Comparison of ENCODE assay signal across 32 cellular contexts in the genomic region with DNA sequence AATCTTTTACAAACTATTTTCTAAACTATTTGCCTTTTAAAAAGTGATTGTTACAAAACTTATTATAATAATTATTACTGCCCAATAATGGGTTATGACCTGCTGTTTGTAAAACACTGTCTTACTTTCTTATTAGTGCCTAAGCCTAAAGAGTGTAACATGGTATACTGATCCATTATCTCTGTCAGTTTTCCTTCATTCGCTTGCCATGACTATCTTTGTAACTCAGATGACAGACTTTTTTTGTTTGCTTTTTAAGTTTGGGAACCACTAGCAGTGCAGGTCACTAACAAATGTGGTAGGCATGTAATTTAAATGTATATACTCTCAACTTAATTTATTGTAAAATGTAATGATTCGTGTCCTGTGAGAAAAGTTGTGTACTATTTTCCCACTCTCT.
"Had no signal": no experiment of that assay in that cellular context is flagged by ENCODE, and none has a peak within 500 bp of the region (broad histone marks: within the 10 kb centered on the region; RNA-seq: fewer than 3 reads in every experiment).

No MANE protein-coding gene starts in this region.

- H3K9me3 ChIP-seq: neutrophil, ovary, psoas muscle, sigmoid colon, spleen, stomach, thoracic aorta, thyroid gland, tibial nerve, upper lobe of left lung, vagina had no signal

- H3K27ac Mint-ChIP-seq: naive B cell; naive thymus-derived CD8-positive, alpha-beta T cell; natural killer cell treated with Interleukin-12 subunit alpha and Interleukin-12 subunit beta and Interleukin-15 and Interleukin-18, amount 100 ng/mL, for 72 hours; nephron progenitor cell; progenitor cell of endocrine pancreas; stimulated activated effector memory CD8-positive, alpha-beta T cell treated with anti-CD3 and anti-CD28 coated beads, Interleukin-12 subunit alpha, Interleukin-12 subunit beta, amount 100 ng/mL, for 72 hours; stimulated activated naive CD8-positive, alpha-beta T cell treated with anti-CD3 and anti-CD28 coated beads, Interleukin-15, Interleukin-2, amounts not matched to agents 100 ng/mL and 50 ng/mL, for 24 hours had no signal

- H3K9me3 Mint-ChIP-seq: naive B cell; natural killer cell treated with Interleukin-12 subunit alpha and Interleukin-12 subunit beta and Interleukin-15 and Interleukin-18, amount 100 ng/mL, for 72 hours; neural crest cell; stimulated activated effector memory CD8-positive, alpha-beta T cell treated with anti-CD3 and anti-CD28 coated beads, Interleukin-12 subunit alpha, Interleukin-12 subunit beta, amount 100 ng/mL, for 72 hours; stimulated activated naive CD8-positive, alpha-beta T cell treated with anti-CD3 and anti-CD28 coated beads, Interleukin-15, Interleukin-2, amounts not matched to agents 100 ng/mL and 50 ng/mL, for 24 hours had no signal

- DNase-seq: naive B cell; naive thymus-derived CD8-positive, alpha-beta T cell; nephron progenitor cell; nucleus accumbens; ovary; posterior cingulate gyrus; psoas muscle; right cardiac atrium; sigmoid colon; small intestine; spleen; stimulated activated CD4-positive, alpha-beta T cell treated with anti-CD3 and anti-CD28 coated beads, Interleukin-15, amount 100 ng/mL, for 24 hours; stimulated activated CD4-positive, alpha-beta T cell treated with anti-CD3 and anti-CD28 coated beads, Interleukin-2, amount 100 ng/mL, for 24 hours; stimulated activated CD4-positive, alpha-beta T cell treated with anti-CD3 and anti-CD28 coated beads, Interleukin-2, amount 100 ng/mL, for 48 hours; stimulated activated CD4-positive, alpha-beta T cell treated with anti-CD3 and anti-CD28 coated beads, Interleukin-4, amount 100 ng/mL, for 24 hours; stimulated activated naive B cell treated with anti-CD40 and anti-IgM and Interleukin-4, amounts not matched to agents 10 μg/mL and 1 μg/mL and 100 μg/mL, for 72 hours; stimulated activated naive CD4-positive, alpha-beta T cell treated with Interleukin-2 at 50 U/mL for 16 hours; stomach; thyroid gland; trophoblast cell; upper lobe of left lung had no signal

- H3K36me3 ChIP-seq: neutrophil, ovary, sigmoid colon, spleen, stomach, thoracic aorta, thyroid gland, tibial nerve, upper lobe of left lung, vagina had no signal

- H3K4me3 ChIP-seq: ovary, psoas muscle, sigmoid colon, spleen, stomach, thoracic aorta, thyroid gland, tibial nerve, upper lobe of left lung, vagina had no signal

- H2AFZ ChIP-seq: parathyroid adenoma had no signal

- H3K27me3 ChIP-seq: neutrophil, ovary, sigmoid colon, spleen, stomach, thyroid gland, tibial nerve, upper lobe of left lung, vagina had no signal

- ATAC-seq: naive thymus-derived CD8-positive, alpha-beta T cell; natural killer cell treated with Interleukin-12 subunit alpha and Interleukin-12 subunit beta and Interleukin-15 and Interleukin-18, amount 100 ng/mL, for 72 hours; psoas muscle; right cardiac atrium; stimulated activated effector memory CD8-positive, alpha-beta T cell treated with anti-CD3 and anti-CD28 coated beads, Interleukin-12 subunit alpha, Interleukin-12 subunit beta, amount 100 ng/mL, for 72 hours; stimulated activated naive B cell treated with anti-CD40 and anti-IgM and Interleukin-4, amounts not matched to agents 10 μg/mL and 1 μg/mL and 100 μg/mL, for 72 hours had no signal

- H3K4me1 ChIP-seq: parathyroid adenoma, sigmoid colon, thyroid gland, vagina had no signal

- H3K27me3 Mint-ChIP-seq: naive B cell; progenitor cell of endocrine pancreas; stimulated activated naive B cell treated with anti-CD40 and anti-IgM and Interleukin-4, amounts not matched to agents 10 μg/mL and 1 μg/mL and 100 μg/mL, for 72 hours; stimulated activated naive CD8-positive, alpha-beta T cell treated with anti-CD3 and anti-CD28 coated beads, Interleukin-15, Interleukin-2, amounts not matched to agents 100 ng/mL and 50 ng/mL, for 24 hours had no signal

- H3K79me2 ChIP-seq: parathyroid adenoma had no signal

- H3K27ac ChIP-seq: neutrophil, ovary, parathyroid adenoma, psoas muscle, sigmoid colon, spleen, stomach, thoracic aorta, thyroid gland, tibial nerve, upper lobe of left lung, vagina had no signal

- FAIRE-seq: urothelium cell line had no signal

- H3K9ac ChIP-seq: parathyroid adenoma had no signal

- H3K4me3 Mint-ChIP-seq: naive B cell; naive thymus-derived CD8-positive, alpha-beta T cell; natural killer cell treated with Interleukin-12 subunit alpha and Interleukin-12 subunit beta and Interleukin-15 and Interleukin-18, amount 100 ng/mL, for 72 hours; nephron progenitor cell; neural crest cell; stimulated activated effector memory CD8-positive, alpha-beta T cell treated with anti-CD3 and anti-CD28 coated beads, Interleukin-12 subunit alpha, Interleukin-12 subunit beta, amount 100 ng/mL, for 72 hours; stimulated activated naive B cell treated with anti-CD40 and anti-IgM and Interleukin-4, amounts not matched to agents 10 μg/mL and 1 μg/mL and 100 μg/mL, for 72 hours; stimulated activated naive CD8-positive, alpha-beta T cell treated with anti-CD3 and anti-CD28 coated beads, Interleukin-15, Interleukin-2, amounts not matched to agents 100 ng/mL and 50 ng/mL, for 24 hours had no signal

- H3K36me3 Mint-ChIP-seq: naive B cell; naive thymus-derived CD8-positive, alpha-beta T cell; natural killer cell treated with Interleukin-12 subunit alpha and Interleukin-12 subunit beta and Interleukin-15 and Interleukin-18, amount 100 ng/mL, for 72 hours; stimulated activated effector memory CD8-positive, alpha-beta T cell treated with anti-CD3 and anti-CD28 coated beads, Interleukin-12 subunit alpha, Interleukin-12 subunit beta, amount 100 ng/mL, for 72 hours; stimulated activated naive B cell treated with anti-CD40 and anti-IgM and Interleukin-4, amounts not matched to agents 10 μg/mL and 1 μg/mL and 100 μg/mL, for 72 hours had no signal
